In genomic region chr20:17810847-17811604, GRCh38 we compare ENCODE assay signal across 1 cellular context.
A peak's percentile ranks its signal among the peaks of the same experiment; 100 is the strongest.
TF ChIP-seq lines count a peak whose summit lies in the region.

No MANE protein-coding gene starts in this region.

TF ChIP-seq in HepG2, 621 proteins besides CTCF, POLR2A, EP300 and RAD21:
- TF ChIP-seq HNRNPL (IDR thresholded peaks at IDR 0.05; ENCODE audit: low read depth, low read length): 0 out of 2 replicates have a peak, but pooled peaks have one; percentile 31
- no peak for TF ChIP-seq ZNF205 (CRISPR knock-in tag; IDR thresholded peaks at IDR 0.05)
- TF ChIP-seq MTA1 (CRISPR knock-in tag; IDR thresholded peaks at IDR 0.05; ENCODE audit: borderline replicate concordance): 0 out of 2 replicates have a peak, but pooled peaks have one; percentile 34
- TF ChIP-seq, protein P1, sequence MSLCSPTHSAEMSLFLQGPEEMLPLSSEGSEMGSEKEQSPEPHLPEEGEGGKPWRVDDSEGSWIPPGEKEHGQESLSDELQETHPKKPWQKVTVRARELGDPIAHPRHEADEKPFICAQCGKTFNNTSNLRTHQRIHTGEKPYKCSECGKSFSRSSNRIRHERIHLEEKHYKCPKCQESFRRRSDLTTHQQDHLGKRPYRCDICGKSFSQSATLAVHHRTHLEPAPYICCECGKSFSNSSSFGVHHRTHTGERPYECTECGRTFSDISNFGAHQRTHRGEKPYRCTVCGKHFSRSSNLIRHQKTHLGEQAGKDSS (CRISPR knock-in tag; IDR thresholded peaks at IDR 0.05; ENCODE audit: borderline replicate concordance, low read depth): 0 out of 2 replicates have a peak, but pooled peaks have one; percentile 30
- no peak for TF ChIP-seq NKX3-1 (CRISPR knock-in tag; IDR thresholded peaks at IDR 0.05)
- no peak for TF ChIP-seq ZBTB44 (CRISPR knock-in tag; IDR thresholded peaks at IDR 0.05)
- peak; percentile 13 for TF ChIP-seq HNRNPLL (IDR thresholded peaks at IDR 0.05; ENCODE audit: low read depth, low read length, poor library complexity, severe bottlenecking)
- 0 out of 2 replicates have a peak, but pooled peaks have one; percentile 17 for TF ChIP-seq ZBTB46 (CRISPR knock-in tag; IDR thresholded peaks at IDR 0.05; ENCODE audit: borderline replicate concordance)
- TF ChIP-seq PAXIP1 (CRISPR knock-in tag; conservative IDR thresholded peaks at IDR 0.05): no peak
- TF ChIP-seq HNF4A (CRISPR knock-in tag; IDR thresholded peaks at IDR 0.05): no peak
- 0 out of 2 replicates have a peak, but pooled peaks have one; percentile 16 for TF ChIP-seq HES4 (CRISPR knock-in tag; IDR thresholded peaks at IDR 0.05; ENCODE audit: borderline replicate concordance)
- TF ChIP-seq ZNF678 (CRISPR knock-in tag; IDR thresholded peaks at IDR 0.05): 0 out of 2 replicates have a peak, but pooled peaks have one; percentile 52
- no peak for TF ChIP-seq JUN (CRISPR knock-in tag; IDR thresholded peaks at IDR 0.05)
- no peak for TF ChIP-seq ZMAT3 (CRISPR knock-in tag; conservative IDR thresholded peaks at IDR 0.05)
- TF ChIP-seq ZNF563 (CRISPR knock-in tag; IDR thresholded peaks at IDR 0.05): 0 out of 2 replicates have a peak, but pooled peaks have one; percentile 20
- TF ChIP-seq SMC3 (IDR thresholded peaks at IDR 0.05; ENCODE audit: low read length): no peak
- 0 out of 2 replicates have a peak, but pooled peaks have one; percentile 23 for TF ChIP-seq SALL1 (CRISPR knock-in tag; IDR thresholded peaks at IDR 0.05)
